1 cellular context compared by ENCODE assay signal in genomic region chr5:119814655-119815054, GRCh38.
TF ChIP-seq lines count a peak whose summit lies in the region.

No MANE protein-coding gene starts in this region.

TF ChIP-seq in HepG2, 621 proteins besides CTCF, POLR2A, EP300 and RAD21 (continued from another document):
- no peak for TF ChIP-seq IRX3 (CRISPR knock-in tag; IDR thresholded peaks at IDR 0.05; ENCODE audit: borderline replicate concordance, low read depth)
- no peak for TF ChIP-seq RARA (CRISPR knock-in tag; IDR thresholded peaks at IDR 0.05)
